ENCODE assay signal across 1 cellular context in genomic region chr11:61682093-61682732, GRCh38.
A peak's percentile ranks its signal among the peaks of the same experiment; 100 is the strongest.
TF ChIP-seq lines count a peak whose summit lies in the region.

No MANE protein-coding gene starts in this region.

TF ChIP-seq in HepG2, 621 proteins besides CTCF, POLR2A, EP300 and RAD21 (continued from another document and continues in another):
- TF ChIP-seq, protein P1, sequence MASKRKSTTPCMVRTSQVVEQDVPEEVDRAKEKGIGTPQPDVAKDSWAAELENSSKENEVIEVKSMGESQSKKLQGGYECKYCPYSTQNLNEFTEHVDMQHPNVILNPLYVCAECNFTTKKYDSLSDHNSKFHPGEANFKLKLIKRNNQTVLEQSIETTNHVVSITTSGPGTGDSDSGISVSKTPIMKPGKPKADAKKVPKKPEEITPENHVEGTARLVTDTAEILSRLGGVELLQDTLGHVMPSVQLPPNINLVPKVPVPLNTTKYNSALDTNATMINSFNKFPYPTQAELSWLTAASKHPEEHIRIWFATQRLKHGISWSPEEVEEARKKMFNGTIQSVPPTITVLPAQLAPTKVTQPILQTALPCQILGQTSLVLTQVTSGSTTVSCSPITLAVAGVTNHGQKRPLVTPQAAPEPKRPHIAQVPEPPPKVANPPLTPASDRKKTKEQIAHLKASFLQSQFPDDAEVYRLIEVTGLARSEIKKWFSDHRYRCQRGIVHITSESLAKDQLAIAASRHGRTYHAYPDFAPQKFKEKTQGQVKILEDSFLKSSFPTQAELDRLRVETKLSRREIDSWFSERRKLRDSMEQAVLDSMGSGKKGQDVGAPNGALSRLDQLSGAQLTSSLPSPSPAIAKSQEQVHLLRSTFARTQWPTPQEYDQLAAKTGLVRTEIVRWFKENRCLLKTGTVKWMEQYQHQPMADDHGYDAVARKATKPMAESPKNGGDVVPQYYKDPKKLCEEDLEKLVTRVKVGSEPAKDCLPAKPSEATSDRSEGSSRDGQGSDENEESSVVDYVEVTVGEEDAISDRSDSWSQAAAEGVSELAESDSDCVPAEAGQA (IDR thresholded peaks at IDR 0.05; ENCODE audit: low read depth): peak; percentile 52; the same call in 1 of the 2 replicates
- TF ChIP-seq, protein P1 (CRISPR knock-in tag; IDR thresholded peaks at IDR 0.05; ENCODE audit: borderline replicate concordance): no peak
- TF ChIP-seq, protein P2, sequence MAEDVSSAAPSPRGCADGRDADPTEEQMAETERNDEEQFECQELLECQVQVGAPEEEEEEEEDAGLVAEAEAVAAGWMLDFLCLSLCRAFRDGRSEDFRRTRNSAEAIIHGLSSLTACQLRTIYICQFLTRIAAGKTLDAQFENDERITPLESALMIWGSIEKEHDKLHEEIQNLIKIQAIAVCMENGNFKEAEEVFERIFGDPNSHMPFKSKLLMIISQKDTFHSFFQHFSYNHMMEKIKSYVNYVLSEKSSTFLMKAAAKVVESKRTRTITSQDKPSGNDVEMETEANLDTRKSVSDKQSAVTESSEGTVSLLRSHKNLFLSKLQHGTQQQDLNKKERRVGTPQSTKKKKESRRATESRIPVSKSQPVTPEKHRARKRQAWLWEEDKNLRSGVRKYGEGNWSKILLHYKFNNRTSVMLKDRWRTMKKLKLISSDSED (CRISPR knock-in tag; IDR thresholded peaks at IDR 0.05): no peak
- TF ChIP-seq RXRB (CRISPR knock-in tag; IDR thresholded peaks at IDR 0.05; ENCODE audit: borderline replicate concordance) (peak; percentile 98), KLF9 (CRISPR knock-in tag; IDR thresholded peaks at IDR 0.05; ENCODE audit: low read depth) (no peak), RBAK (CRISPR knock-in tag; IDR thresholded peaks at IDR 0.05) (no peak), HMG20A (CRISPR knock-in tag; IDR thresholded peaks at IDR 0.05; ENCODE audit: borderline replicate concordance) (peak; percentile 78; the same call in 1 of the 2 replicates), NFRKB (IDR thresholded peaks at IDR 0.05) (no peak), NONO (IDR thresholded peaks at IDR 0.05) (no peak), NONO (CRISPR knock-in tag; conservative IDR thresholded peaks at IDR 0.05) (peak; percentile 83), FIP1L1 (IDR thresholded peaks at IDR 0.05; ENCODE audit: borderline replicate concordance, insufficient read depth, low read depth, low read length) (0 out of 2 replicates have a peak, but pooled peaks have one; percentile 44), ZNF839 (CRISPR knock-in tag; IDR thresholded peaks at IDR 0.05; ENCODE audit: borderline replicate concordance) (no peak), CBFB (CRISPR knock-in tag; IDR thresholded peaks at IDR 0.05) (peak; percentile 84; the same call in 1 of the 2 replicates), LBX2 (CRISPR knock-in tag; IDR thresholded peaks at IDR 0.05; ENCODE audit: borderline replicate concordance) (no peak; the same call in 1 of the 2 replicates), ZNF737 (CRISPR knock-in tag; IDR thresholded peaks at IDR 0.05; ENCODE audit: borderline replicate concordance) (no peak; the same call in 1 of the 2 replicates), XBP1 (CRISPR knock-in tag; IDR thresholded peaks at IDR 0.05) (peak; percentile 74; the same call in 1 of the 2 replicates), ATRX (CRISPR knock-in tag; IDR thresholded peaks at IDR 0.05; ENCODE audit: borderline replicate concordance) (no peak), SIN3A (IDR thresholded peaks at IDR 0.05; ENCODE audit: borderline replicate concordance, low read depth, low read length) (peak; percentile 97), ZFX (CRISPR knock-in tag; IDR thresholded peaks at IDR 0.05; ENCODE audit: low read depth) (peak; percentile 91), ZNF761 (CRISPR knock-in tag; conservative IDR thresholded peaks at IDR 0.05) (0 out of 2 replicates have a peak, but pooled peaks have one; percentile 42), PRDM15 (CRISPR knock-in tag; IDR thresholded peaks at IDR 0.05) (peak; percentile 93), RERE (CRISPR knock-in tag; IDR thresholded peaks at IDR 0.05; ENCODE audit: low read depth) (peak; percentile 84), ZNF543 (CRISPR knock-in tag; IDR thresholded peaks at IDR 0.05) (peak; percentile 82), FOXK1 (CRISPR knock-in tag; IDR thresholded peaks at IDR 0.05; ENCODE audit: borderline replicate concordance, low read depth) (peak; percentile 67), WIZ (CRISPR knock-in tag; IDR thresholded peaks at IDR 0.05) (no peak), ZNF549 (CRISPR knock-in tag; IDR thresholded peaks at IDR 0.05) (no peak), ELF3 (CRISPR knock-in tag; IDR thresholded peaks at IDR 0.05) (peak; percentile 96), ZSCAN20 (CRISPR knock-in tag; IDR thresholded peaks at IDR 0.05; ENCODE audit: borderline replicate concordance) (0 out of 2 replicates have a peak, but pooled peaks have one; percentile 47), PPARG (CRISPR knock-in tag; conservative IDR thresholded peaks at IDR 0.05) (peak; percentile 99), EEA1 (CRISPR knock-in tag; IDR thresholded peaks at IDR 0.05; ENCODE audit: borderline replicate concordance) (no peak), ZNF136 (CRISPR knock-in tag; IDR thresholded peaks at IDR 0.05; ENCODE audit: low read depth) (no peak), ZNF224 (CRISPR knock-in tag; IDR thresholded peaks at IDR 0.05) (no peak), ZZZ3 (CRISPR knock-in tag; IDR thresholded peaks at IDR 0.05; ENCODE audit: borderline replicate concordance) (no peak; the same call in 1 of the 2 replicates), CENPBD1 (CRISPR knock-in tag; IDR thresholded peaks at IDR 0.05; ENCODE audit: borderline replicate concordance, low read depth) (peak; percentile 2; the same call in 1 of the 2 replicates), ZNF709 (CRISPR knock-in tag; IDR thresholded peaks at IDR 0.05) (peak; percentile 88), RFXAP (CRISPR knock-in tag; IDR thresholded peaks at IDR 0.05; ENCODE audit: borderline replicate concordance) (no peak), HNRNPL (IDR thresholded peaks at IDR 0.05; ENCODE audit: low read depth, low read length) (0 out of 2 replicates have a peak, but pooled peaks have one; percentile 48), ZNF672 (CRISPR knock-in tag; IDR thresholded peaks at IDR 0.05) (no peak), ZNF556 (CRISPR knock-in tag; IDR thresholded peaks at IDR 0.05; ENCODE audit: borderline replicate concordance) (peak; percentile 86; the same call in 1 of the 2 replicates), TCF7L2 (IDR thresholded peaks at IDR 0.05; ENCODE audit: low read depth, low read length) (no peak), FOXO4 (CRISPR knock-in tag; conservative IDR thresholded peaks at IDR 0.05) (no peak)
- TF ChIP-seq, protein P3, sequence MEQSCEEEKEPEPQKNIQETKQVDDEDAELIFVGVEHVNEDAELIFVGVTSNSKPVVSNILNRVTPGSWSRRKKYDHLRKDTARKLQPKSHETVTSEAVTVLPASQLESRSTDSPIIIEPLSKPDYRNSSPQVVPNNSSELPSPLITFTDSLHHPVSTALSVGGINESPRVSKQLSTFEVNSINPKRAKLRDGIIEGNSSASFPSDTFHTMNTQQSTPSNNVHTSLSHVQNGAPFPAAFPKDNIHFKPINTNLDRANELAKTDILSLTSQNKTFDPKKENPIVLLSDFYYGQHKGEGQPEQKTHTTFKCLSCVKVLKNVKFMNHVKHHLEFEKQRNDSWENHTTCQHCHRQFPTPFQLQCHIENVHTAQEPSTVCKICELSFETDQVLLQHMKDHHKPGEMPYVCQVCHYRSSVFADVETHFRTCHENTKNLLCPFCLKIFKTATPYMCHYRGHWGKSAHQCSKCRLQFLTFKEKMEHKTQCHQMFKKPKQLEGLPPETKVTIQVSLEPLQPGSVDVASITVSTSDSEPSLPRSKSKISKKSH (CRISPR knock-in tag; IDR thresholded peaks at IDR 0.05; ENCODE audit: borderline replicate concordance): peak; percentile 58; the same call in 1 of the 2 replicates
